In genomic region chr7:47260270-47260669, GRCh38 we compare ENCODE assay signal across 28 cellular contexts.
DNase-seq lines count a peak whose midpoint lies in the region; ATAC-seq, FAIRE-seq and TF ChIP-seq lines count a peak whose summit lies in the region.
"Had no signal": no experiment of that assay in that cellular context is flagged by ENCODE, and none has a peak within 500 bp of the region (broad histone marks: within the 10 kb centered on the region; RNA-seq: fewer than 3 reads in every experiment).

No MANE protein-coding gene starts in this region.

- FAIRE-seq in GM12891 (lab: Jason Lieb, UNC) (peak; percentile 59), HTR-8/SVneo (lab: Jason Lieb, UNC) (peak; percentile 91), H1 (lab: Jason Lieb, UNC) (no peak)
- FAIRE-seq: A204.1, GM12878, GM19239 had no signal

- no peaks in the 10 kb centered on the region for H3K79me2 ChIP-seq in H1 (ENCODE audit: control insufficient read depth in 1 of 2, insufficient read depth in 2 of 2, low read length in 2 of 2)

- H2BK120ac ChIP-seq in H1 (replicated peaks; ENCODE audit: low read depth, low read length), result no peak overlapping the region

- TF ChIP-seq EP300 in H1 (IDR thresholded peaks at IDR 0.05; ENCODE audit: borderline replicate concordance in 1 of 2, low read depth in 2 of 2, low read length in 2 of 2), result no peak

- no peak overlapping the region for H2AFZ ChIP-seq in H1 (ENCODE audit: low read length)

- TF ChIP-seq POLR2A in GM12891 (IDR thresholded peaks at IDR 0.05; ENCODE audit: low read depth, low read length), result no peak
- TF ChIP-seq POLR2A in H1 (IDR thresholded peaks at IDR 0.05; ENCODE audit: control extremely low read depth in 1 of 2, low read depth in 2 of 2, low read length in 2 of 2), result no peak

- H2BK12ac ChIP-seq in H1 (ENCODE audit: low read depth, low read length), result no peak overlapping the region

- H3K4ac ChIP-seq in H1 (replicated peaks; ENCODE audit: insufficient read length, low read depth, low read length), result no peak overlapping the region

- DNase-seq in GM12891 (ENCODE audit: insufficient read length, low spot score) (no peak), HTR-8/SVneo (ENCODE audit: insufficient read length, low spot score) (no peak), H1 (ENCODE audit: low read depth in 1 of 2, low spot score in 2 of 2) (no peak), NCI-H510A treated with DMSO at 0.1 percent for 48 hours (lab: John Stamatoyannopoulos, UW) (no peak), natural killer cell (no peak)
- DNase-seq: 8988T; ACHN; BE2C; C1 segment of cervical spinal cord; CD4-positive, alpha-beta memory T cell; CD4-positive, CD25-positive, alpha-beta regulatory T cell; CD8-positive, alpha-beta memory T cell; COR-L47; DMS 273 treated with DMSO at 0.1 percent for 48 hours; DMS153; DMS53; DMS79; DND-41; EL; GDM1 had no signal

- POLR2A ChIA-PET in HEK293 (lab: Yijun Ruan, JAX), result no interaction called here
- POLR2A ChIA-PET in H1 (lab: Charles Lee; ENCODE audit: partially characterized antibody), result no interaction called here

- H3K27ac ChIP-seq in HEK293 (ENCODE audit: extremely low read depth, low read depth, low read length), result no peak overlapping the region
- H3K27ac ChIP-seq in H1 (ENCODE audit: low read depth, low read length), result no peak overlapping the region
- H3K27ac ChIP-seq: BLaER1 had no signal

- peaks cover 0 to 5% of the 10 kb centered on the region in 2 donors for H3K4me1 Mint-ChIP-seq in natural killer cell
- H3K4me1 Mint-ChIP-seq: CD4-positive, alpha-beta memory T cell; CD4-positive, CD25-positive, alpha-beta regulatory T cell; CD8-positive, alpha-beta memory T cell had no signal

- no peak overlapping the region for H3K18ac ChIP-seq in H1 (ENCODE audit: extremely low read depth, low read length)

- H3K14ac ChIP-seq in H1 (ENCODE audit: insufficient read length), result no peak overlapping the region

- CTCF ChIA-PET in HEK293 (lab: Yijun Ruan, JAX) (no interaction called here), H1 (lab: Charles Lee; ENCODE audit: partially characterized antibody) (interaction anchor here (1.0 kb wide), 1 partner anchor 700 kb away, joined by 3 read pairs; no protein-coding TSS in a partner anchor)

- no peak overlapping the region for H3K4me3 ChIP-seq in HEK293 (ENCODE audit: low read depth, low read length)
- H3K4me3 ChIP-seq in H1 (ENCODE audit: extremely low read depth in 1 of 4, insufficient read depth in 2 of 4, low read depth in 3 of 4, low read length in 4 of 4), result no peak overlapping the region
- H3K4me3 ChIP-seq: BLaER1, GM12878 had no signal

- no peak overlapping the region for H3K4me3 Mint-ChIP-seq in natural killer cell
- H3K4me3 Mint-ChIP-seq: CD14-positive monocyte; CD4-positive, alpha-beta memory T cell; CD4-positive, CD25-positive, alpha-beta regulatory T cell; CD8-positive, alpha-beta memory T cell had no signal

- peaks cover 4% of the 10 kb centered on the region; the same call in 1 of the 2 replicates for H3K23me2 ChIP-seq in H1 (ENCODE audit: low read depth, low read length)

- peaks cover 0 to 2% (median under 1%) of the 10 kb centered on the region in 4 experiments; a peak in 3 of 7 replicates for H3K27me3 ChIP-seq in H1 (replicated peaks in 1 of 4; ENCODE audit: control insufficient read depth in 3 of 4, extremely low read depth in 1 of 4, insufficient read depth in 3 of 4, low read length in 3 of 4)
- H3K27me3 ChIP-seq: BE2C, BLaER1 had no signal

- no peaks in the 10 kb centered on the region for H3K36me3 Mint-ChIP-seq in natural killer cell
- H3K36me3 Mint-ChIP-seq: CD4-positive, alpha-beta memory T cell; CD4-positive, CD25-positive, alpha-beta regulatory T cell had no signal

- H4K5ac ChIP-seq in H1 (ENCODE audit: insufficient read length, low read depth, low read length), result no peak overlapping the region

- no peak overlapping the region for H2BK15ac ChIP-seq in H1 (ENCODE audit: low read length)

- TF ChIP-seq CTCF in HEK293 (tag by site-specific recombination; IDR thresholded peaks at IDR 0.05), result no peak
- TF ChIP-seq CTCF in H1 (IDR thresholded peaks at IDR 0.05; ENCODE audit: control extremely low read depth in 1 of 3, insufficient read depth in 1 of 3, low read depth in 1 of 3, low read length in 3 of 3), result no peak
- TF ChIP-seq CTCF in natural killer cell (IDR thresholded peaks at IDR 0.05), result no peak

- H3K27me3 Mint-ChIP-seq in natural killer cell (ENCODE audit: low read depth in 2 of 2), result peaks cover 0 to 8% of the 10 kb centered on the region in 2 donors

- no peak overlapping the region for H4K91ac ChIP-seq in H1 (replicated peaks; ENCODE audit: insufficient read length, low read length)

- TF ChIP-seq RAD21 in H1 (IDR thresholded peaks at IDR 0.05 in 1 of 2, conservative IDR thresholded peaks at IDR 0.05 in 1 of 2; ENCODE audit: low read depth in 2 of 2, low read length in 2 of 2), result no peak

- H3K79me1 ChIP-seq in H1 (ENCODE audit: low read depth, low read length), result no peaks in the 10 kb centered on the region

- H3K56ac ChIP-seq in H1 (replicated peaks; ENCODE audit: insufficient read length, low read depth, low read length), result peak overlapping the region; percentile 62

- H3K9me3 Mint-ChIP-seq in natural killer cell, result no peaks in the 10 kb centered on the region
- H3K9me3 Mint-ChIP-seq: CD14-positive monocyte had no signal

- no peaks in the 10 kb centered on the region for H3K4me1 ChIP-seq in HEK293 (ENCODE audit: control insufficient read depth, insufficient read depth, low read length)
- no peaks in the 10 kb centered on the region for H3K4me1 ChIP-seq in H1 (replicated peaks in 1 of 4; ENCODE audit: control insufficient read depth in 3 of 4, insufficient read depth in 4 of 4, low read length in 3 of 4)
- H3K4me1 ChIP-seq: BE2C had no signal

- no peak overlapping the region for H2AK5ac ChIP-seq in H1 (ENCODE audit: low read depth, low read length)

- H3K9me3 ChIP-seq in HEK293 (ENCODE audit: control insufficient read depth, insufficient read depth, low read depth, low read length) (no peaks in the 10 kb centered on the region), H1 (ENCODE audit: insufficient read depth in 2 of 2, low read depth in 1 of 2, low read length in 1 of 2) (no peaks in the 10 kb centered on the region)
- H3K9me3 ChIP-seq: BE2C, BLaER1 had no signal

- no peak overlapping the region for H4K8ac ChIP-seq in H1 (ENCODE audit: extremely low read depth, insufficient read depth, low read length)

- no peak overlapping the region for H3K27ac Mint-ChIP-seq in natural killer cell
- H3K27ac Mint-ChIP-seq: CD14-positive monocyte; CD4-positive, alpha-beta memory T cell; CD4-positive, CD25-positive, alpha-beta regulatory T cell; CD8-positive, alpha-beta memory T cell had no signal

- no peak overlapping the region for H2BK20ac ChIP-seq in H1 (ENCODE audit: low read length)

- H3K36me3 ChIP-seq in HEK293 (ENCODE audit: control insufficient read depth in 2 of 2, insufficient read depth in 1 of 2, low read length in 2 of 2), result no peaks in the 10 kb centered on the region
- H3K36me3 ChIP-seq in H1 (ENCODE audit: control insufficient read depth in 2 of 4, insufficient read depth in 4 of 4, low read length in 3 of 4), result no peaks in the 10 kb centered on the region
- H3K36me3 ChIP-seq: BE2C, BLaER1 had no signal

- WGBS in H1 (ENCODE audit: extremely low coverage in 1 of 2, insufficient coverage in 1 of 2, insufficient read length in 1 of 2, insufficient replicate concordance in 2 of 2, low coverage in 1 of 2, low lambda C conversion rate in 2 of 2, missing lambda C conversion rate in 1 of 2), 2 experiments, result 93 to 100% methylated on average over 1 of the region's 1 CpG

- H2BK5ac ChIP-seq in H1 (ENCODE audit: low read depth, low read length), result no peak overlapping the region

- no peak overlapping the region for H3K9ac ChIP-seq in H1 (replicated peaks in 1 of 4; ENCODE audit: extremely low read depth in 1 of 4, low read depth in 3 of 4, low read length in 3 of 4)
- H3K9ac ChIP-seq: BLaER1 had no signal

- intact Hi-C loops in natural killer cell (cut with micrococcal nuclease), result no loop called here

- ATAC-seq in HG03342 (IDR thresholded peaks at IDR 0.05; ENCODE audit: unreplicated experiment), result no peak
- ATAC-seq in HG03108 (IDR thresholded peaks at IDR 0.05; ENCODE audit: unreplicated experiment), result no peak
- no peak for ATAC-seq in natural killer cell
- ATAC-seq: GM12878 had no signal

- peaks cover 0 to 3% of the 10 kb centered on the region in 2 experiments for H4K20me1 ChIP-seq in H1 (replicated peaks in 1 of 2; ENCODE audit: control insufficient read depth in 1 of 2, insufficient read depth in 2 of 2, low read length in 2 of 2)
- H4K20me1 ChIP-seq: BLaER1 had no signal

- H3K23ac ChIP-seq in H1 (ENCODE audit: insufficient read length), result no peak overlapping the region

- no peak overlapping the region for H3K4me2 ChIP-seq in H1 (ENCODE audit: insufficient read depth in 1 of 2, low read depth in 2 of 2, low read length in 2 of 2)
- H3K4me2 ChIP-seq: BLaER1 had no signal

TF ChIP-seq in GM12891, 5 proteins besides CTCF, POLR2A, EP300 and RAD21:
- no peak for TF ChIP-seq TAF1 (IDR thresholded peaks at IDR 0.05; ENCODE audit: low read depth, low read length)
- TF ChIP-seq PAX5 (IDR thresholded peaks at IDR 0.05; ENCODE audit: insufficient read depth, low read length, severe bottlenecking), result no peak
- TF ChIP-seq POU2F2 (IDR thresholded peaks at IDR 0.05; ENCODE audit: low read depth, low read length), result no peak

TF ChIP-seq in HEK293, 187 proteins besides CTCF, POLR2A, EP300 and RAD21 (continues in another document):
- no peak for TF ChIP-seq ZSCAN18 (tag by site-specific recombination; IDR thresholded peaks at IDR 0.05)

TF ChIP-seq in H1, 55 proteins besides CTCF, POLR2A, EP300 and RAD21:
- TF ChIP-seq SUZ12 (IDR thresholded peaks at IDR 0.05; ENCODE audit: low read length) (no peak), GABPA (IDR thresholded peaks at IDR 0.05; ENCODE audit: borderline replicate concordance, insufficient read depth, low read length) (no peak), CREB1 (IDR thresholded peaks at IDR 0.05) (no peak), POLR2AphosphoS5 (IDR thresholded peaks at IDR 0.05; ENCODE audit: low read depth, low read length) (no peak), HDAC6 (IDR thresholded peaks at IDR 0.05; ENCODE audit: low read depth, low read length) (no peak), RFX5 (IDR thresholded peaks at IDR 0.05; ENCODE audit: borderline replicate concordance, low read depth, low read length) (no peak), GTF2F1 (IDR thresholded peaks at IDR 0.05; ENCODE audit: borderline replicate concordance, low read depth, low read length) (no peak), CTBP2 (IDR thresholded peaks at IDR 0.05; ENCODE audit: borderline replicate concordance, insufficient read depth, insufficient read length, low read length) (no peak)
